1 cellular context compared by ENCODE assay signal in the genomic region with DNA sequence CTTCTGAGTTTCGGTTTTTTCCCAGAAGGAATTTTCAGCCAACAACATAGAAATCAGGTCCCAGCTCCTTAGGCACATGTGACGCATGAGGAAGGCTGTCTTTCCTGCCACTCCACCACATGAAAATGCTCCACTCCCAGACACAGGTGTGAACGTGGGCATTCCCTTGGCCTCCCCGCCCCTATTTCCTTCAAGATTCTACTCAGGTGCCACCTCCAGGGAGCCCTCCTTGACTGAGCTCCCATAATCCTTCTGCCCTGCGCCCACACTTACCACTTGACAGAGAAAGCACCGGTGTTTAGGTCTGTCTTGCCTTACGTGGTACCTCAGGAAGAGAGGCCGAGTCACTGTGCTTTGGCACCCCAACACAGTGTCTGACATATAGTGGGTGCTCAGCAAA.
TF ChIP-seq lines count a peak whose summit lies in the region.

No MANE protein-coding gene starts in this region.

TF ChIP-seq in GM12878, 131 proteins besides CTCF, POLR2A, EP300 and RAD21:
- TF ChIP-seq ZNF207 (IDR thresholded peaks at IDR 0.05; ENCODE audit: borderline replicate concordance) (no peak), POLR2AphosphoS5 (IDR thresholded peaks at IDR 0.05; ENCODE audit: low read length) (peak; percentile 31; the same call in 1 of the 2 replicates)
